In genomic region chr1:12540580-12541273, GRCh38 we compare ENCODE assay signal across 1 cellular context.
TF ChIP-seq lines count a peak whose summit lies in the region.

No MANE protein-coding gene starts in this region.

TF ChIP-seq in endothelial cell of umbilical vein, 7 proteins besides CTCF, POLR2A, EP300 and RAD21 (continued from another document):
- TF ChIP-seq MAX (IDR thresholded peaks at IDR 0.05; ENCODE audit: insufficient read depth, insufficient read length) (no peak), FOS (IDR thresholded peaks at IDR 0.05; ENCODE audit: borderline replicate concordance, insufficient read depth, low read length) (no peak), POLR2AphosphoS5 (IDR thresholded peaks at IDR 0.05; ENCODE audit: insufficient read depth, low read depth, low read length) (no peak)
TF ChIP-seq in endothelial cell of umbilical vein: peak in this region for 0.
